Comparison of ENCODE assay signal across 1 cellular context in the genomic region with DNA sequence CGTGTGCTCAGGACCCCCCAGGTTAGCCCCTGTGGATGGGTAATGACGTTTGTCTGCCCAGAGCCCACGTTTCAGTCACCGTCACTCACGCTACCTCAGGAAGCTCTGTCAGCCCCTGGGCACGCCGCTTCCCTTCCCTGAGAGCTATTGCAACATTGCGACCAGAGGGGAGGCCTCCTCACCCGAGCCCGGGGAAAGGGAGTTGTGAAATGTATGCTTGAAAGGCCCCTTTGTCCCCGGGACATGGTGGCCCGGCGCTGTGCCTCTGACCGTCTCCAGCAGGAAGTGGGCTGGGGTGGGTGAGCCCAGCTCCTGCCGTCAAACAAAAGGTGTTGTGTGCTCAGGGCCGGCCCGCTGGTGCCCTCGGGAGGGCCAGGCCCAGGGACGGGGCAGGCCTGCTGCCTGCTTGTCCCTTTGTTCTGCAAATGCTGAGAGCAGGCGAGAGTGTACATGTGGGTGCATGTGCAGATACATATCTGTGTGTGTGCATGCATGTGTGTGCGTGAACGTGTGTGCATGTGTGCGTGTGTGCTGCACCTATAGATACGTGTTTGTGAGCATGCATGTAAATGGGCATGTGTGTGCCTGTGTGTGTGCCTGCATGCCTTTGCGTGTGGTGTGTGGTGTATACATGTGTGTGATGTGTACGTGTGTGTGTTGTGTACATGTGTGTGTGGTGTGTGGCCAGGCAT.
A peak's percentile ranks its signal among the peaks of the same experiment; 100 is the strongest.
TF ChIP-seq lines count a peak whose summit lies in the region.

No MANE protein-coding gene starts in this region.

TF ChIP-seq in HepG2, 621 proteins besides CTCF, POLR2A, EP300 and RAD21 (continued from another document and continues in another):
- TF ChIP-seq HNF1A (IDR thresholded peaks at IDR 0.05; ENCODE audit: low read depth) (peak; percentile 51; the same call in 1 of the 2 replicates), HNF1A (CRISPR knock-in tag; IDR thresholded peaks at IDR 0.05; ENCODE audit: borderline replicate concordance) (peak; percentile 81; the same call in 1 of the 2 replicates), SP140L (CRISPR knock-in tag; IDR thresholded peaks at IDR 0.05; ENCODE audit: borderline replicate concordance) (no peak), TRAFD1 (CRISPR knock-in tag; IDR thresholded peaks at IDR 0.05; ENCODE audit: borderline replicate concordance) (peak; percentile 91; the same call in 1 of the 2 replicates), ZNF589 (CRISPR knock-in tag; conservative IDR thresholded peaks at IDR 0.05) (0 out of 2 replicates have a peak, but pooled peaks have one; percentile 71), JDP2 (CRISPR knock-in tag; IDR thresholded peaks at IDR 0.05; ENCODE audit: borderline replicate concordance) (no peak), ETV5 (CRISPR knock-in tag; IDR thresholded peaks at IDR 0.05; ENCODE audit: borderline replicate concordance) (peak; percentile 97), ZNF205 (CRISPR knock-in tag; IDR thresholded peaks at IDR 0.05) (peak; percentile 57; the same call in 1 of the 2 replicates), SKI (IDR thresholded peaks at IDR 0.05; ENCODE audit: partially characterized antibody) (peak; percentile 82), NFKB2 (CRISPR knock-in tag; IDR thresholded peaks at IDR 0.05; ENCODE audit: borderline replicate concordance) (peak; percentile 87; the same call in 1 of the 2 replicates), MED8 (CRISPR knock-in tag; IDR thresholded peaks at IDR 0.05; ENCODE audit: insufficient replicate concordance) (peak; percentile 82), SYNCRIP (IDR thresholded peaks at IDR 0.05; ENCODE audit: insufficient read depth, low read depth, low read length) (no peak), HNF4G (IDR thresholded peaks at IDR 0.05; ENCODE audit: borderline replicate concordance, low read depth, low read length) (peak; percentile 16; the same call in 1 of the 2 replicates), HNF4G (CRISPR knock-in tag; IDR thresholded peaks at IDR 0.05; ENCODE audit: borderline replicate concordance, low read depth) (peak; percentile 58; the same call in 1 of the 2 replicates), ZNF546 (CRISPR knock-in tag; conservative IDR thresholded peaks at IDR 0.05) (no peak), POLR2AphosphoS2 (IDR thresholded peaks at IDR 0.05; ENCODE audit: low read depth, low read length) (no peak), GATAD1 (CRISPR knock-in tag; IDR thresholded peaks at IDR 0.05) (0 out of 2 replicates have a peak, but pooled peaks have one; percentile 43), ZFP82 (CRISPR knock-in tag; IDR thresholded peaks at IDR 0.05; ENCODE audit: borderline replicate concordance) (no peak), ZNF713 (CRISPR knock-in tag; IDR thresholded peaks at IDR 0.05) (no peak), MNT (IDR thresholded peaks at IDR 0.05) (peak; percentile 60; the same call in 1 of the 2 replicates), GRHL1 (CRISPR knock-in tag; conservative IDR thresholded peaks at IDR 0.05) (no peak), ZNF839 (CRISPR knock-in tag; IDR thresholded peaks at IDR 0.05; ENCODE audit: borderline replicate concordance) (no peak), TAF1 (CRISPR knock-in tag; IDR thresholded peaks at IDR 0.05) (peak; percentile 79), ASH2L (IDR thresholded peaks at IDR 0.05; ENCODE audit: insufficient read length, low read depth, low read length) (peak; percentile 73), ZNF749 (CRISPR knock-in tag; IDR thresholded peaks at IDR 0.05; ENCODE audit: borderline replicate concordance) (peak; percentile 58; the same call in 1 of the 2 replicates), ZNF260 (CRISPR knock-in tag; IDR thresholded peaks at IDR 0.05; ENCODE audit: borderline replicate concordance, low read depth) (no peak), FOSL2 (CRISPR knock-in tag; IDR thresholded peaks at IDR 0.05) (peak; percentile 63), ZNF503 (CRISPR knock-in tag; IDR thresholded peaks at IDR 0.05) (peak; percentile 80; the same call in 1 of the 2 replicates), NFRKB (IDR thresholded peaks at IDR 0.05) (no peak), MAFK (conservative IDR thresholded peaks at IDR 0.05 in 1 of 2, IDR thresholded peaks at IDR 0.05 in 1 of 2; ENCODE audit: low read length in 2 of 2) (no peak), MXD1 (CRISPR knock-in tag; IDR thresholded peaks at IDR 0.05) (no peak; the same call in 1 of the 2 replicates), U2AF2 (IDR thresholded peaks at IDR 0.05; ENCODE audit: low read depth, low read length) (peak; percentile 42; the same call in 1 of the 2 replicates), ZNF160 (CRISPR knock-in tag; IDR thresholded peaks at IDR 0.05) (no peak), ZNF350 (CRISPR knock-in tag; IDR thresholded peaks at IDR 0.05; ENCODE audit: borderline replicate concordance, low read depth) (peak; percentile 93; the same call in 1 of the 2 replicates), ZNF670 (CRISPR knock-in tag; IDR thresholded peaks at IDR 0.05; ENCODE audit: borderline replicate concordance) (peak; percentile 64; the same call in 1 of the 2 replicates), ZNF781 (CRISPR knock-in tag; IDR thresholded peaks at IDR 0.05; ENCODE audit: borderline replicate concordance, not compliant biosample characterization) (peak; percentile 37), ZBTB34 (CRISPR knock-in tag; IDR thresholded peaks at IDR 0.05) (no peak; the same call in 1 of the 2 replicates), ISL2 (CRISPR knock-in tag; IDR thresholded peaks at IDR 0.05) (peak; percentile 81), GATAD2A (CRISPR knock-in tag; IDR thresholded peaks at IDR 0.05) (peak; percentile 97), ZNF230 (CRISPR knock-in tag; IDR thresholded peaks at IDR 0.05) (peak; percentile 87; the same call in 1 of the 2 replicates), XBP1 (CRISPR knock-in tag; IDR thresholded peaks at IDR 0.05) (no peak), MLX (CRISPR knock-in tag; IDR thresholded peaks at IDR 0.05) (peak; percentile 94)
- TF ChIP-seq, protein P1, sequence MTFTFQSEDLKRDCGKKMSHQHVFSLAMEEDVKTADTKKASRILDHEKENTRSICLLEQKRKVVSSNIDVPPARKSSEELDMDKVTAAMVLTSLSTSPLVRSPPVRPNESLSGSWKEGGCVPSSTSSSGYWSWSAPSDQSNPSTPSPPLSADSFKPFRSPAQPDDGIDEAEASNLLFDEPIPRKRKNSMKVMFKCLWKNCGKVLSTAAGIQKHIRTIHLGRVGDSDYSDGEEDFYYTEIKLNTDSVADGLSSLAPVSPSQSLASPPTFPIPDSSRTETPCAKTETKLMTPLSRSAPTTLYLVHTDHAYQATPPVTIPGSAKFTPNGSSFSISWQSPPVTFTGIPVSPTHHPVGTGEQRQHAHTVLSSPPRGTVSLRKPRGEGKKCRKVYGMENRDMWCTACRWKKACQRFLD (CRISPR knock-in tag; IDR thresholded peaks at IDR 0.05; ENCODE audit: borderline replicate concordance), result no peak
- TF ChIP-seq, protein P2, sequence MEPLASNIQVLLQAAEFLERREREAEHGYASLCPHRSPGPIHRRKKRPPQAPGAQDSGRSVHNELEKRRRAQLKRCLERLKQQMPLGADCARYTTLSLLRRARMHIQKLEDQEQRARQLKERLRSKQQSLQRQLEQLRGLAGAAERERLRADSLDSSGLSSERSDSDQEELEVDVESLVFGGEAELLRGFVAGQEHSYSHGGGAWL (CRISPR knock-in tag; IDR thresholded peaks at IDR 0.05), result no peak
